Comparison of ENCODE assay signal across 29 cellular contexts in genomic region chr9:37343724-37344123, GRCh38.
"Had no signal": no experiment of that assay in that cellular context is flagged by ENCODE, and none has a peak within 500 bp of the region (broad histone marks: within the 10 kb centered on the region; RNA-seq: fewer than 3 reads in every experiment).

No MANE protein-coding gene starts in this region.

- H3K4me1 Mint-ChIP-seq: nephron; stimulated activated effector memory CD8-positive, alpha-beta T cell treated with anti-CD3 and anti-CD28 coated beads, Interleukin-12 subunit alpha, Interleukin-12 subunit beta, amount 100 ng/mL, for 72 hours had no signal

- H3K4me3 Mint-ChIP-seq: natural killer cell; nephron; neural crest cell; stimulated activated effector memory CD8-positive, alpha-beta T cell treated with anti-CD3 and anti-CD28 coated beads, Interleukin-12 subunit alpha, Interleukin-12 subunit beta, amount 100 ng/mL, for 72 hours; stimulated activated naive B cell treated with anti-CD40 and anti-IgM and Interleukin-4, amounts not matched to agents 10 μg/mL and 1 μg/mL and 100 μg/mL, for 72 hours; stimulated activated naive CD8-positive, alpha-beta T cell treated with anti-CD3 and anti-CD28 coated beads, Interleukin-15, Interleukin-2, amounts not matched to agents 100 ng/mL and 50 ng/mL, for 24 hours had no signal

- H3K27me3 ChIP-seq: ovary, right lobe of liver, sigmoid colon, stomach, thyroid gland, tibial nerve, upper lobe of left lung, vagina had no signal

- DNase-seq: natural killer cell; occipital lobe; ovary; posterior cingulate gyrus; psoas muscle; right cardiac atrium; right lobe of liver; sigmoid colon; small intestine; stimulated activated CD4-positive, alpha-beta T cell treated with anti-CD3 and anti-CD28 coated beads, Interleukin-15, amount 100 ng/mL, for 24 hours; stimulated activated CD4-positive, alpha-beta T cell treated with anti-CD3 and anti-CD28 coated beads, Interleukin-2, amount 100 ng/mL, for 24 hours; stimulated activated CD4-positive, alpha-beta T cell treated with anti-CD3 and anti-CD28 coated beads, Interleukin-2, amount 100 ng/mL, for 48 hours; stimulated activated CD4-positive, alpha-beta T cell treated with anti-CD3 and anti-CD28 coated beads, Interleukin-4, amount 100 ng/mL, for 24 hours; stimulated activated naive B cell treated with anti-CD40 and anti-IgM and Interleukin-4, amounts not matched to agents 10 μg/mL and 1 μg/mL and 100 μg/mL, for 72 hours; stimulated activated naive CD4-positive, alpha-beta T cell treated with Interleukin-2 at 50 U/mL for 16 hours; stomach; thyroid gland; trophoblast cell; upper lobe of left lung had no signal

- H3K79me2 ChIP-seq: parathyroid adenoma had no signal

- H3K27me3 Mint-ChIP-seq: progenitor cell of endocrine pancreas; stimulated activated naive B cell treated with anti-CD40 and anti-IgM and Interleukin-4, amounts not matched to agents 10 μg/mL and 1 μg/mL and 100 μg/mL, for 72 hours; stimulated activated naive CD8-positive, alpha-beta T cell treated with anti-CD3 and anti-CD28 coated beads, Interleukin-15, Interleukin-2, amounts not matched to agents 100 ng/mL and 50 ng/mL, for 24 hours had no signal

- H3K27ac Mint-ChIP-seq: natural killer cell; nephron; progenitor cell of endocrine pancreas; stimulated activated effector memory CD8-positive, alpha-beta T cell treated with anti-CD3 and anti-CD28 coated beads, Interleukin-12 subunit alpha, Interleukin-12 subunit beta, amount 100 ng/mL, for 72 hours; stimulated activated naive CD8-positive, alpha-beta T cell treated with anti-CD3 and anti-CD28 coated beads, Interleukin-15, Interleukin-2, amounts not matched to agents 100 ng/mL and 50 ng/mL, for 24 hours had no signal

- H3K9me3 ChIP-seq: ovary, psoas muscle, right lobe of liver, sigmoid colon, stomach, thoracic aorta, thyroid gland, tibial nerve, upper lobe of left lung, vagina had no signal

- H3K4me3 ChIP-seq: ovary, psoas muscle, right lobe of liver, sigmoid colon, stomach, thoracic aorta, thyroid gland, tibial nerve, upper lobe of left lung, vagina had no signal

- ATAC-seq: natural killer cell; psoas muscle; right cardiac atrium; right lobe of liver; stimulated activated effector memory CD8-positive, alpha-beta T cell treated with anti-CD3 and anti-CD28 coated beads, Interleukin-12 subunit alpha, Interleukin-12 subunit beta, amount 100 ng/mL, for 72 hours had no signal

- H3K9ac ChIP-seq: parathyroid adenoma had no signal

- H3K36me3 Mint-ChIP-seq: natural killer cell; stimulated activated effector memory CD8-positive, alpha-beta T cell treated with anti-CD3 and anti-CD28 coated beads, Interleukin-12 subunit alpha, Interleukin-12 subunit beta, amount 100 ng/mL, for 72 hours had no signal

- H3K9me3 Mint-ChIP-seq: natural killer cell; nephron; neural crest cell; stimulated activated effector memory CD8-positive, alpha-beta T cell treated with anti-CD3 and anti-CD28 coated beads, Interleukin-12 subunit alpha, Interleukin-12 subunit beta, amount 100 ng/mL, for 72 hours; stimulated activated naive CD8-positive, alpha-beta T cell treated with anti-CD3 and anti-CD28 coated beads, Interleukin-15, Interleukin-2, amounts not matched to agents 100 ng/mL and 50 ng/mL, for 24 hours had no signal

- H2AFZ ChIP-seq: parathyroid adenoma had no signal

- H3K27ac ChIP-seq: ovary, parathyroid adenoma, psoas muscle, right lobe of liver, sigmoid colon, stomach, thoracic aorta, thyroid gland, tibial nerve, upper lobe of left lung, vagina had no signal

- H3K36me3 ChIP-seq: ovary, right lobe of liver, sigmoid colon, stomach, thoracic aorta, thyroid gland, tibial nerve, upper lobe of left lung, vagina had no signal

- FAIRE-seq: small intestine, urothelium cell line had no signal

- H3K4me1 ChIP-seq: parathyroid adenoma, psoas muscle, right lobe of liver, sigmoid colon, stomach, thyroid gland, tibial nerve, upper lobe of left lung, vagina had no signal
